In genomic region chr6:161128680-161129196, GRCh38 we compare ENCODE assay signal across 11 cellular contexts.
DNase-seq lines count a peak whose midpoint lies in the region; ATAC-seq and TF ChIP-seq lines count a peak whose summit lies in the region.
"Had no signal": no experiment of that assay in that cellular context is flagged by ENCODE, and none has a peak within 500 bp of the region (broad histone marks: within the 10 kb centered on the region; RNA-seq: fewer than 3 reads in every experiment).

No MANE protein-coding gene starts in this region.

- H3K4me3 ChIP-seq in left ventricle myocardium inferior: no peak overlapping the region

- H3K4me1 ChIP-seq in foreskin keratinocyte (no peaks in the 10 kb centered on the region), left ventricle myocardium inferior (peaks cover 29% of the 10 kb centered on the region)

- peaks cover 3 to 10% of the 10 kb centered on the region in 2 donors for H3K9me3 Mint-ChIP-seq in activated T-cell treated with anti-CD3 and anti-CD28 coated beads, Interleukin-2, amount 50 U/mL, for 72 hours

- H3K36me3 Mint-ChIP-seq in activated T-cell treated with anti-CD3 and anti-CD28 coated beads, Interleukin-2, amount 50 U/mL, for 72 hours (ENCODE audit: insufficient read depth in 2 of 2): peaks cover 26% of the 10 kb centered on the region in 2 donors

- H3K27ac Mint-ChIP-seq in activated T-cell treated with anti-CD3 and anti-CD28 coated beads, Interleukin-2, amount 50 U/mL, for 72 hours: peak overlapping the region; percentile 76
- H3K27ac Mint-ChIP-seq: progenitor cell of endocrine pancreas had no signal

- H3K27me3 Mint-ChIP-seq in activated T-cell treated with anti-CD3 and anti-CD28 coated beads, Interleukin-2, amount 50 U/mL, for 72 hours (ENCODE audit: low read depth): no peaks in the 10 kb centered on the region
- H3K27me3 Mint-ChIP-seq: progenitor cell of endocrine pancreas had no signal

- H3K4me3 Mint-ChIP-seq in activated T-cell treated with anti-CD3 and anti-CD28 coated beads, Interleukin-2, amount 50 U/mL, for 72 hours: peak overlapping the region; percentile 45 to 46
- H3K4me3 Mint-ChIP-seq: brain had no signal

- peaks cover 24% of the 10 kb centered on the region for H3K4me1 Mint-ChIP-seq in activated T-cell treated with anti-CD3 and anti-CD28 coated beads, Interleukin-2, amount 50 U/mL, for 72 hours (ENCODE audit: low read depth)

- TF ChIP-seq CTCF in foreskin keratinocyte (conservative IDR thresholded peaks at IDR 0.05): no peak
- TF ChIP-seq CTCF in left ventricle myocardium inferior (IDR thresholded peaks at IDR 0.05; ENCODE audit: borderline replicate concordance): no peak

- H3K27ac ChIP-seq in foreskin keratinocyte (peak overlapping the region; percentile 57), left ventricle myocardium inferior (replicated peaks) (no peak overlapping the region)

- H3K9me3 ChIP-seq in left ventricle myocardium inferior (replicated peaks): peaks cover 21% of the 10 kb centered on the region

- ATAC-seq in activated T-cell treated with anti-CD3 and anti-CD28 coated beads, Interleukin-2, amount 50 U/mL, for 72 hours (replicated peaks in 1 of 2): peak; percentile 79 to 83
- ATAC-seq in foreskin keratinocyte (peak; percentile 85), GM19023 (IDR thresholded peaks at IDR 0.05; ENCODE audit: unreplicated experiment) (no peak)
- ATAC-seq: left lobe of liver had no signal

- intact Hi-C loops in left ventricle myocardium inferior (cut with micrococcal nuclease): no loop called here

- no peaks in the 10 kb centered on the region for H3K27me3 ChIP-seq in foreskin keratinocyte
- no peaks in the 10 kb centered on the region for H3K27me3 ChIP-seq in left ventricle myocardium inferior (ENCODE audit: low read depth)

- H3K36me3 ChIP-seq in left ventricle myocardium inferior: peaks cover 59% of the 10 kb centered on the region

- DNase-seq in stimulated activated CD4-positive, alpha-beta T cell treated with anti-CD3 and anti-CD28 coated beads, Interleukin-12 subunit alpha, Interleukin-12 subunit beta, amount 100 ng/mL, for 24 hours (ENCODE audit: low read depth in 2 of 2): peak; percentile 13 to 26
- DNase-seq in stimulated activated CD4-positive, alpha-beta T cell treated with anti-CD3 and anti-CD28 coated beads, Interleukin-4, amount 100 ng/mL, for 4 hours: no peak
- peak; percentile 51 to 56 for DNase-seq in activated T-cell treated with anti-CD3 and anti-CD28 coated beads, Interleukin-2, amount 50 U/mL, for 72 hours
- peak; percentile 38 to 56 for DNase-seq in foreskin keratinocyte
- DNase-seq in NCI-H345 treated with DMSO at 0.1 percent for 48 hours (lab: John Stamatoyannopoulos, UW; ENCODE audit: unreplicated experiment): no peak
- DNase-seq in Kasumi-1 (lab: John Stamatoyannopoulos, UW): no peak
- DNase-seq in left ventricle myocardium inferior: no peak

Comparison
In these comparisons a context has a peak if more than half of its experiments do, and no peak if none do; other contexts are left out.
1. DNase-seq: peak in stimulated activated CD4-positive, alpha-beta T cell treated with anti-CD3 and anti-CD28 coated beads, Interleukin-12 subunit alpha, Interleukin-12 subunit beta, amount 100 ng/mL, for 24 hours (2 of 2), activated T-cell treated with anti-CD3 and anti-CD28 coated beads, Interleukin-2, amount 50 U/mL, for 72 hours (2 of 2) and foreskin keratinocyte (2 of 2); none in stimulated activated CD4-positive, alpha-beta T cell treated with anti-CD3 and anti-CD28 coated beads, Interleukin-4, amount 100 ng/mL, for 4 hours (0 of 2), NCI-H345 treated with DMSO at 0.1 percent for 48 hours (single experiment), Kasumi-1 (0 of 2) and left ventricle myocardium inferior (single experiment).